Comparison of ENCODE assay signal across 14 cellular contexts in genomic region chr2:173806761-173807160, GRCh38.
"Had no signal": no experiment of that assay in that cellular context is flagged by ENCODE, and none has a peak within 500 bp of the region (broad histone marks: within the 10 kb centered on the region; RNA-seq: fewer than 3 reads in every experiment).

No MANE protein-coding gene starts in this region.

- H3K4me3 ChIP-seq: left ventricle myocardium inferior, pancreas, stomach had no signal

- FAIRE-seq: pancreas, urothelium cell line had no signal

- H3K4me1 ChIP-seq: left ventricle myocardium inferior, pancreas, stomach had no signal

- H3K36me3 ChIP-seq: left ventricle myocardium inferior, pancreas, stomach had no signal

- H3K27me3 ChIP-seq: pancreas, stomach had no signal

- H3K9me3 ChIP-seq: pancreas had no signal

- H3K27ac ChIP-seq: left ventricle myocardium inferior, pancreas, stomach had no signal

- DNase-seq: activated CD4-positive, alpha-beta memory T cell treated with anti-CD3 and anti-CD28 coated beads for 36 hours; activated CD4-positive, alpha-beta T cell treated with anti-CD3 and anti-CD28 coated beads for 1 hour; activated effector memory CD4-positive, alpha-beta T cell treated with anti-CD3 and anti-CD28 coated beads, Interleukin-2, amount 50 U/mL, for 16 hours; activated T-cell treated with anti-CD3 and anti-CD28 coated beads, Interleukin-2, amount 50 U/mL, for 4 hours; anterior cingulate cortex; endodermal cell; foreskin melanocyte; head of caudate nucleus; islet precursor cell; left ventricle myocardium inferior; mesenchymal stem cell; pancreas; stomach had no signal
